In the genomic region with DNA sequence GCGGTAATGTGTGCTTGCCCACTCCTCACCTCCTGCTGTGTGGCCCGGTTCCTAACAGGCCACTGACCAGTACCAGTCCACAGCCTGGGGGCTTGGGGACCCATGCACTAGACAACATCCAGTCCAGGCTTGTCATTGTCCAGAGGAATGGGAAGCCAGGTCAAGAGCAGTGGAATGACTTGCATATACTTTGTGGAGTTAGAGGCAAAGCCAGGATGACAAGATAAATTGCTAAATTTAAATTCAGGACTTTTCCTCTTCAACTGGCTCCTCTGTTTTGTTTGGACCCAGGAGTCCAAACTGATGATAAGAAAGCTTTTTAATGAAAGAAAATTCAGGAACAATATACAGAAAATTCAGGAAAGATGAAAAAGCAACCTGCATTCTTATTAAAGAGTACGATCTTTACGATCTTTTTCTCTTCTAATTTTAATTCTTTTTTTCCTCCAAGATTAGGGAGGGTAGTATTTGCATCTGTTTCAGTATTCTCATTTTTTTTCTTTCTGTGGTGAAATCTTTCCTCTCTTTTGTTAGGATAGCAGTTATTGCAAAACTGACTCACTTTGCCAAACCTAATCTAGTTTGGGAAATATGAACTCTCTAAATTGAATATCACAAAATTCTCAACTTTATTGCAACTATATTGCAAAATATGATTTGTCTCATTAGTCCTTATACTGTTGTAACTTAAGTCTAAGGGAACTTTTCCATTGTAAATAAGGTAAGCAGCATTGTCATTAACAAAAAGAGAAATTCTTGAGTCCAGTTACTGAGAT, we compare ENCODE assay signal across 1 cellular context.
TF ChIP-seq lines count a peak whose summit lies in the region.

No MANE protein-coding gene starts in this region.

TF ChIP-seq in SK-N-SH, 30 proteins besides CTCF, POLR2A, EP300 and RAD21 (continued from another document):
- TF ChIP-seq, protein P1, sequence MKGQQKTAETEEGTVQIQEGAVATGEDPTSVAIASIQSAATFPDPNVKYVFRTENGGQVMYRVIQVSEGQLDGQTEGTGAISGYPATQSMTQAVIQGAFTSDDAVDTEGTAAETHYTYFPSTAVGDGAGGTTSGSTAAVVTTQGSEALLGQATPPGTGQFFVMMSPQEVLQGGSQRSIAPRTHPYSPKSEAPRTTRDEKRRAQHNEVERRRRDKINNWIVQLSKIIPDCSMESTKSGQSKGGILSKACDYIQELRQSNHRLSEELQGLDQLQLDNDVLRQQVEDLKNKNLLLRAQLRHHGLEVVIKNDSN (IDR thresholded peaks at IDR 0.05; ENCODE audit: borderline replicate concordance, low read depth) = no peak
- TF ChIP-seq MEF2A (IDR thresholded peaks at IDR 0.05; ENCODE audit: borderline replicate concordance, low read depth) = no peak
- TF ChIP-seq EZH2phosphoT487 (IDR thresholded peaks at IDR 0.05; ENCODE audit: borderline replicate concordance, low read depth) = no peak
- TF ChIP-seq JUND (IDR thresholded peaks at IDR 0.05) = no peak
TF ChIP-seq in SK-N-SH: peak in this region for 0.
